5 cellular contexts compared by ENCODE assay signal in genomic region chr2:76247006-76247405, GRCh38.
"Had no signal": no experiment of that assay in that cellular context is flagged by ENCODE, and none has a peak within 500 bp of the region (broad histone marks: within the 10 kb centered on the region; RNA-seq: fewer than 3 reads in every experiment).

No MANE protein-coding gene starts in this region.

- H3K27ac Mint-ChIP-seq: H9 had no signal

- H3K4me1 Mint-ChIP-seq: H9 had no signal

- ATAC-seq: K562 had no signal

- DNase-seq: GOT3, H9, HCEC 1CT, IMR-90 had no signal

- H3K4me3 ChIP-seq: K562 had no signal

- H3K9me3 Mint-ChIP-seq: H9 had no signal

- H3K4me3 Mint-ChIP-seq: H9 had no signal
